Comparison of ENCODE assay signal across 10 cellular contexts in the genomic region with DNA sequence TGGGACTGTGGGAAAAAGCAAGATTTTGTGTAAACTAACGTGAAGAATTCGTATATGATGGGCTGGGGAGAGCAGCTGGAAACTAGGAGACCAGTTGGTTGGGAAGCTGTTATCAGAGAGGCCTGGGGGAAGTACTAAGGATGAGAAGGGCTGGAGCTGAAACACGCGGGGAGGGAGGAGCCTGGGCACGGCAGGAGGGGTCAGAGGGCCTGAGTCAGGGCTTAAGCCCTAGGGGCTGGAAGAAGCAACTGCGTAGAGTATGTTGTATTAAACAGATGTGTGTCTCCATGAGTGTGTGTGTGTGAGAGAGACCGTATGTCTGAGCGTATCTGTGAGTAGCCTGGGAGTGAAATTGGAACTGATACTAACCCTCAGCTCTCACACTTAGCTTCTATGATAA. TPM values are rescaled to one million over a fixed set of nuclear protein-coding genes. Genes with fewer than 3 reads are reported as not detected.
DNase-seq lines count a peak whose midpoint lies in the region; ATAC-seq, FAIRE-seq and TF ChIP-seq lines count a peak whose summit lies in the region.
"Had no signal": no experiment of that assay in that cellular context is flagged by ENCODE, and none has a peak within 500 bp of the region (broad histone marks: within the 10 kb centered on the region; RNA-seq: fewer than 3 reads in every experiment).

No MANE protein-coding gene starts in this region.

- no peak for DNase-seq in activated T-cell treated with anti-CD3 and anti-CD28 coated beads, Interleukin-2, amount 50 U/mL, for 24 hours
- DNase-seq in activated T-cell treated with anti-CD3 and anti-CD28 coated beads, Interleukin-2, amount 50 U/mL, for 1 hour, result no peak
- DNase-seq in NCI-H82 treated with DMSO at 0.1 percent for 48 hours (lab: John Stamatoyannopoulos, UW; ENCODE audit: unreplicated experiment) (peak; percentile 20), H1 (ENCODE audit: low read depth in 1 of 2, low spot score in 2 of 2) (peak in 1 of 2 experiments; percentile 54), spleen (peak; percentile 43), osteocyte (ENCODE audit: extremely low spot score, unreplicated experiment) (no peak)
- DNase-seq: SIG-M5 had no signal

- H3K18ac ChIP-seq in H1 (ENCODE audit: extremely low read depth, low read length), result no peak overlapping the region

- no peaks in the 10 kb centered on the region; the same call in 1 of the 2 replicates for H3K79me1 ChIP-seq in H1 (ENCODE audit: low read depth, low read length)

- no peak overlapping the region for H2BK20ac ChIP-seq in H1 (ENCODE audit: low read length)

- ATAC-seq in GM21619 (IDR thresholded peaks at IDR 0.05; ENCODE audit: unreplicated experiment) (no peak), HG03095 (IDR thresholded peaks at IDR 0.05; ENCODE audit: unreplicated experiment) (no peak)

- no peak overlapping the region for H2BK120ac ChIP-seq in H1 (replicated peaks; ENCODE audit: low read depth, low read length)

- no peaks in the 10 kb centered on the region for H3K79me2 ChIP-seq in H1 (ENCODE audit: control insufficient read depth in 1 of 2, insufficient read depth in 2 of 2, low read length in 2 of 2)

- no peak overlapping the region for H3K4me2 ChIP-seq in H1 (ENCODE audit: insufficient read depth in 1 of 2, low read depth in 2 of 2, low read length in 2 of 2)

- H3K56ac ChIP-seq in H1 (replicated peaks; ENCODE audit: insufficient read length, low read depth, low read length), result no peak overlapping the region

- H2AFZ ChIP-seq in H1 (ENCODE audit: low read length), result no peak overlapping the region

- no peak for TF ChIP-seq RAD21 in H1 (IDR thresholded peaks at IDR 0.05 in 1 of 2, conservative IDR thresholded peaks at IDR 0.05 in 1 of 2; ENCODE audit: low read depth in 2 of 2, low read length in 2 of 2)

- POLR2A ChIA-PET in H1 (lab: Charles Lee; ENCODE audit: partially characterized antibody), result no interaction called here

- H3K23ac ChIP-seq in H1 (ENCODE audit: insufficient read length), result no peak overlapping the region

- peaks cover 0 to 11% (median 0%) of the 10 kb centered on the region in 4 experiments; a peak in 3 of 7 replicates for H3K4me1 ChIP-seq in H1 (replicated peaks in 1 of 4; ENCODE audit: control insufficient read depth in 3 of 4, insufficient read depth in 4 of 4, low read length in 3 of 4)
- H3K4me1 ChIP-seq in spleen, result peaks cover 0 to 31% (median 7%) of the 10 kb centered on the region in 6 donors

- no peak for TF ChIP-seq EP300 in H1 (IDR thresholded peaks at IDR 0.05; ENCODE audit: borderline replicate concordance in 1 of 2, low read depth in 2 of 2, low read length in 2 of 2)

- H3K27ac ChIP-seq in H1 (ENCODE audit: low read depth, low read length) (no peak overlapping the region), spleen (peak overlapping the region in 1 of 8 donors; percentile 92)

- no peaks in the 10 kb centered on the region for H3K23me2 ChIP-seq in H1 (ENCODE audit: low read depth, low read length)

- H3K14ac ChIP-seq in H1 (ENCODE audit: insufficient read length), result no peak overlapping the region

- FAIRE-seq in H1 (lab: Jason Lieb, UNC), result no peak
- FAIRE-seq: endothelial cell of umbilical vein had no signal

- H2AK5ac ChIP-seq in H1 (ENCODE audit: low read depth, low read length), result no peak overlapping the region

- peak overlapping the region; percentile 80 for H3K4me3 Mint-ChIP-seq in activated T-cell treated with anti-CD3 and anti-CD28 coated beads, Interleukin-2, amount 50 U/mL, for 24 hours
- H3K4me3 Mint-ChIP-seq in osteocyte (ENCODE audit: unreplicated experiment), result no peak overlapping the region

- H2BK12ac ChIP-seq in H1 (ENCODE audit: low read depth, low read length), result no peak overlapping the region

- no peak overlapping the region for H2BK5ac ChIP-seq in H1 (ENCODE audit: low read depth, low read length)

- H3K9ac ChIP-seq in H1 (replicated peaks in 1 of 4; ENCODE audit: extremely low read depth in 1 of 4, low read depth in 3 of 4, low read length in 3 of 4), result no peak overlapping the region

- TF ChIP-seq POLR2A in H1 (IDR thresholded peaks at IDR 0.05; ENCODE audit: control extremely low read depth in 1 of 2, low read depth in 2 of 2, low read length in 2 of 2) (no peak), spleen (IDR thresholded peaks at IDR 0.05) (no peak)

- H4K20me1 ChIP-seq in H1 (replicated peaks in 1 of 2; ENCODE audit: control insufficient read depth in 1 of 2, insufficient read depth in 2 of 2, low read length in 2 of 2), result no peaks in the 10 kb centered on the region

- WGBS in H1 (ENCODE audit: extremely low coverage in 1 of 2, insufficient coverage in 1 of 2, insufficient read length in 1 of 2, insufficient replicate concordance in 2 of 2, low coverage in 1 of 2, low lambda C conversion rate in 2 of 2, missing lambda C conversion rate in 1 of 2), 2 experiments, result 54% methylated on average over 8 of the region's 8 CpGs; no CpG with 5 or more reads in 1 of the 2 experiments
- WGBS in spleen, 5 donors, result 70 to 83% (median 76%) methylated on average over 8 of the region's 8 CpGs

- H3K4ac ChIP-seq in H1 (replicated peaks; ENCODE audit: insufficient read length, low read depth, low read length), result no peak overlapping the region

- no peak overlapping the region; the same call in 1 of the 2 replicates for H4K8ac ChIP-seq in H1 (ENCODE audit: extremely low read depth, insufficient read depth, low read length)

- no peaks in the 10 kb centered on the region for H3K9me3 ChIP-seq in H1 (ENCODE audit: insufficient read depth in 2 of 2, low read depth in 1 of 2, low read length in 1 of 2)
- no peaks in the 10 kb centered on the region for H3K9me3 ChIP-seq in spleen

- H4K5ac ChIP-seq in H1 (ENCODE audit: insufficient read length, low read depth, low read length), result no peak overlapping the region

- CTCF ChIA-PET in H1 (lab: Charles Lee; ENCODE audit: partially characterized antibody), result interaction anchor here (1.0 to 1.5 kb wide), 5 partner anchors 12 to 185 kb away, joined by 3 to 4 read pairs (median 4); no protein-coding TSS in a partner anchor

- H4K91ac ChIP-seq in H1 (replicated peaks; ENCODE audit: insufficient read length, low read length), result no peak overlapping the region

- no peaks in the 10 kb centered on the region for H3K9me3 Mint-ChIP-seq in activated T-cell treated with anti-CD3 and anti-CD28 coated beads, Interleukin-2, amount 50 U/mL, for 24 hours
- no peaks in the 10 kb centered on the region for H3K9me3 Mint-ChIP-seq in osteocyte (ENCODE audit: unreplicated experiment)

- no peak overlapping the region for H2BK15ac ChIP-seq in H1 (ENCODE audit: low read length)

- H3K4me3 ChIP-seq in H1 (ENCODE audit: extremely low read depth in 1 of 4, insufficient read depth in 2 of 4, low read depth in 3 of 4, low read length in 4 of 4) (no peak overlapping the region), spleen (no peak overlapping the region)

- H3K4me1 Mint-ChIP-seq in activated T-cell treated with anti-CD3 and anti-CD28 coated beads, Interleukin-2, amount 50 U/mL, for 24 hours (ENCODE audit: low read depth), result peaks cover 19% of the 10 kb centered on the region
- peaks cover 2% of the 10 kb centered on the region for H3K4me1 Mint-ChIP-seq in osteocyte (ENCODE audit: unreplicated experiment)

- intact Hi-C loops in spleen (cut with DNase I; ENCODE audit: low total_unique reads), result no loop called here

- peak overlapping the region; percentile 60 for H3K27ac Mint-ChIP-seq in activated T-cell treated with anti-CD3 and anti-CD28 coated beads, Interleukin-2, amount 50 U/mL, for 24 hours
- H3K27ac Mint-ChIP-seq in osteocyte (ENCODE audit: unreplicated experiment), result no peak overlapping the region

- H3K27me3 ChIP-seq in H1 (replicated peaks in 1 of 4; ENCODE audit: control insufficient read depth in 3 of 4, extremely low read depth in 1 of 4, insufficient read depth in 3 of 4, low read length in 3 of 4), result no peaks in the 10 kb centered on the region
- peaks cover 0 to 4% (median 0%) of the 10 kb centered on the region in 7 donors for H3K27me3 ChIP-seq in spleen (replicated peaks in 1 of 7)

- peak; percentile 3 to 36 (median 24); a peak in 2 of 4 replicates for TF ChIP-seq CTCF in H1 (IDR thresholded peaks at IDR 0.05; ENCODE audit: control extremely low read depth in 1 of 3, insufficient read depth in 1 of 3, low read depth in 1 of 3, low read length in 3 of 3)
- no peak for TF ChIP-seq CTCF in spleen (IDR thresholded peaks at IDR 0.05 in 8 of 11, conservative IDR thresholded peaks at IDR 0.05 in 3 of 11)
- TF ChIP-seq CTCF in osteocyte (IDR thresholded peaks at IDR 0.05), result no peak

- no peaks in the 10 kb centered on the region for H3K36me3 ChIP-seq in H1 (ENCODE audit: control insufficient read depth in 2 of 4, insufficient read depth in 4 of 4, low read length in 3 of 4)
- peaks cover 0 to 16% (median 0%) of the 10 kb centered on the region in 6 donors for H3K36me3 ChIP-seq in spleen

- H3K36me3 Mint-ChIP-seq in activated T-cell treated with anti-CD3 and anti-CD28 coated beads, Interleukin-2, amount 50 U/mL, for 24 hours (ENCODE audit: low read depth), result peaks cover 11% of the 10 kb centered on the region
- H3K36me3 Mint-ChIP-seq in osteocyte (ENCODE audit: unreplicated experiment), result no peaks in the 10 kb centered on the region

- H3K27me3 Mint-ChIP-seq in activated T-cell treated with anti-CD3 and anti-CD28 coated beads, Interleukin-2, amount 50 U/mL, for 24 hours, result no peaks in the 10 kb centered on the region
- peaks cover 12% of the 10 kb centered on the region for H3K27me3 Mint-ChIP-seq in osteocyte (ENCODE audit: unreplicated experiment)

TF ChIP-seq in H1, 55 proteins besides CTCF, POLR2A, EP300 and RAD21:
- no peak for TF ChIP-seq CEBPB (IDR thresholded peaks at IDR 0.05; ENCODE audit: low read depth, low read length)
- no peak for TF ChIP-seq BCL11A (IDR thresholded peaks at IDR 0.05; ENCODE audit: low read depth in 2 of 2, low read length in 2 of 2)
- TF ChIP-seq SRF (IDR thresholded peaks at IDR 0.05; ENCODE audit: low read depth, low read length), result no peak
- TF ChIP-seq CTBP2 (IDR thresholded peaks at IDR 0.05; ENCODE audit: borderline replicate concordance, insufficient read depth, insufficient read length, low read length), result no peak
- no peak for TF ChIP-seq NANOG (IDR thresholded peaks at IDR 0.05; ENCODE audit: insufficient read depth, low read depth, low read length, poor library complexity, severe bottlenecking)
- no peak for TF ChIP-seq BACH1 (IDR thresholded peaks at IDR 0.05; ENCODE audit: low read length)
- no peak for TF ChIP-seq JUND (IDR thresholded peaks at IDR 0.05; ENCODE audit: low read length)

RNA-seq across cellular contexts. Expression of a gene that starts 8.4 kb away (rescaled TPM):
- 1.7 and 2.2 TPM in 2 replicates for total RNA-seq in H1 (2021; fragmentation: NEBNext Ultra II Directional; extraction: Animal tissue kit (Norgen Biotek cat#: 25700))
- polyA plus RNA-seq in H1 (2011; rRNA removed), result 4.7 and 6.1 TPM in 2 replicates
- 4.8 TPM for polyA plus RNA-seq in H1 (2011; cell fraction: cytosol; rRNA removed)
- 4.0 TPM for polyA plus RNA-seq in H1 (2011; cell fraction: nucleus; rRNA removed)
- polyA plus RNA-seq in H1 (2012, experiment 1 of 2), result 2.5 to 3.1 TPM (median 3.0 TPM) in 3 of 4 replicates, not detected in the other
- 2.4 TPM for polyA plus RNA-seq in H1 (2012, experiment 2 of 2)
- polyA plus RNA-seq in H1 (2013, experiment 1 of 2), result 4.6 TPM
- polyA plus RNA-seq in H1 (2013, experiment 2 of 2), result 4.0 TPM
- polyA minus RNA-seq in H1 (2011; rRNA and poly(A)+ RNA removed), result 0.32 and 0.71 TPM in 2 replicates
- polyA minus RNA-seq in H1 (2011; cell fraction: cytosol; rRNA and poly(A)+ RNA removed), result 3.2 TPM
- 1.7 TPM for polyA minus RNA-seq in H1 (2011; cell fraction: nucleus; rRNA and poly(A)+ RNA removed)
- total RNA-seq in spleen, result 1 to 10 TPM; 2.4 to 4.9 (median 3.2) TPM
- polyA plus RNA-seq in spleen, result 1 to 10 TPM; 7.4 to 9.8 (median 8.8) TPM
- total RNA-seq in osteocyte, result not detected in 2 replicates

Comparison
In these comparisons a context has a peak if more than half of its experiments do, and no peak if none do; other contexts are left out.
1. DNase-seq: peak in NCI-H82 treated with DMSO at 0.1 percent for 48 hours (single experiment) and spleen (single experiment); none in activated T-cell treated with anti-CD3 and anti-CD28 coated beads, Interleukin-2, amount 50 U/mL, for 24 hours (single experiment), activated T-cell treated with anti-CD3 and anti-CD28 coated beads, Interleukin-2, amount 50 U/mL, for 1 hour (single experiment) and osteocyte (single experiment).
2. CTCF ChIP-seq: peak in H1 (3 of 3); none in spleen (0 of 11) and osteocyte (single experiment).